ENCODE assay signal across 23 cellular contexts in the genomic region with DNA sequence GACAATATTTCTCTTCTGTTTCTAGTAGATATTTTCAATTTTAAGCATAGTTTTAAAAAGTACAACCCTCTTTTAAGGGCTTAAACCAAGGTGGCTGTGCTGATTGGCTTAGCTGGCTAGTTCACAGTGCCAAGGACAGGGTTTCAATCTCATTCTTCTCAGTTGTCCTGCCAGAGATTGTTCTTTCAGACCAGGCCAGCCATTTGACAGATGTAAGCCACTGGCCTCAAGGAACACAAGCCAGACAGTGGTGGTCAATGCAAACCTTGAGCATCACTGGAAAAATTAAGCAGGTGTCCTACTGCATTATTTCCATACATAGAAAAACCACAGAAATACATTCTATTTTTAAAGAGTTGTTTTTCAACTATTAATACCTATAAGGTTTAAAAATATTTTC. TPM values are rescaled to one million over a fixed set of nuclear protein-coding genes. Genes with fewer than 3 reads are reported as not detected.
A peak's percentile ranks its signal among the peaks of the same experiment; 100 is the strongest.
DNase-seq lines count a peak whose midpoint lies in the region; ATAC-seq lines count a peak whose summit lies in the region.
"Had no signal": no experiment of that assay in that cellular context is flagged by ENCODE, and none has a peak within 500 bp of the region (broad histone marks: within the 10 kb centered on the region; RNA-seq: fewer than 3 reads in every experiment).

No MANE protein-coding gene starts in this region.

- no peaks in the 10 kb centered on the region for H3K27me3 Mint-ChIP-seq in activated T-cell treated with anti-CD3 and anti-CD28 coated beads, Interleukin-2, amount 50 U/mL, for 72 hours (ENCODE audit: low read depth)
- H3K27me3 Mint-ChIP-seq in activated T-cell treated with anti-CD3 and anti-CD28 coated beads, Interleukin-2, amount 50 U/mL, for 24 hours: no peaks in the 10 kb centered on the region
- H3K27me3 Mint-ChIP-seq in effector memory CD8-positive, alpha-beta T cell: no peaks in the 10 kb centered on the region
- H3K27me3 Mint-ChIP-seq: naive thymus-derived CD4-positive, alpha-beta T cell; stimulated activated naive CD8-positive, alpha-beta T cell treated with anti-CD3 and anti-CD28 coated beads, Interleukin-15, Interleukin-2, amounts not matched to agents 100 ng/mL and 50 ng/mL, for 24 hours had no signal

- intact Hi-C loops in left colon (cut with DNase I, micrococcal nuclease): no loop called here

- no peak for ATAC-seq in activated T-cell treated with anti-CD3 and anti-CD28 coated beads, Interleukin-2, amount 50 U/mL, for 72 hours (replicated peaks in 1 of 2)
- ATAC-seq in GM21447 (IDR thresholded peaks at IDR 0.05; ENCODE audit: unreplicated experiment) (peak; percentile 50), HG02885 (IDR thresholded peaks at IDR 0.05; ENCODE audit: poor library complexity, unreplicated experiment) (peak; percentile 53), left colon (no peak)
- ATAC-seq in effector memory CD8-positive, alpha-beta T cell (replicated peaks): no peak
- ATAC-seq: activated naive CD4-positive, alpha-beta T cell treated with anti-CD3 and anti-CD28 coated beads, Interleukin-2, amount 50 U/mL, for 72 hours; naive thymus-derived CD4-positive, alpha-beta T cell; Right ventricle myocardium inferior had no signal

- peaks cover 7 to 13% of the 10 kb centered on the region in 2 donors for H3K36me3 Mint-ChIP-seq in activated T-cell treated with anti-CD3 and anti-CD28 coated beads, Interleukin-2, amount 50 U/mL, for 72 hours (ENCODE audit: insufficient read depth in 2 of 2)
- peaks cover 67% of the 10 kb centered on the region for H3K36me3 Mint-ChIP-seq in activated T-cell treated with anti-CD3 and anti-CD28 coated beads, Interleukin-2, amount 50 U/mL, for 24 hours (ENCODE audit: low read depth)
- H3K36me3 Mint-ChIP-seq in effector memory CD8-positive, alpha-beta T cell (ENCODE audit: insufficient read depth): peaks cover 35% of the 10 kb centered on the region

- H3K4me1 Mint-ChIP-seq in activated T-cell treated with anti-CD3 and anti-CD28 coated beads, Interleukin-2, amount 50 U/mL, for 72 hours (ENCODE audit: low read depth): peaks cover 37% of the 10 kb centered on the region
- H3K4me1 Mint-ChIP-seq in activated T-cell treated with anti-CD3 and anti-CD28 coated beads, Interleukin-2, amount 50 U/mL, for 24 hours (ENCODE audit: low read depth): peaks cover 60% of the 10 kb centered on the region
- peaks cover 16 to 53% of the 10 kb centered on the region in 2 donors for H3K4me1 Mint-ChIP-seq in effector memory CD8-positive, alpha-beta T cell (ENCODE audit: low read depth in 2 of 2)

- peak overlapping the region; percentile 33 for H3K27ac Mint-ChIP-seq in activated T-cell treated with anti-CD3 and anti-CD28 coated beads, Interleukin-2, amount 50 U/mL, for 72 hours
- H3K27ac Mint-ChIP-seq in activated T-cell treated with anti-CD3 and anti-CD28 coated beads, Interleukin-2, amount 50 U/mL, for 24 hours: no peak overlapping the region
- H3K27ac Mint-ChIP-seq in effector memory CD8-positive, alpha-beta T cell: no peak overlapping the region
- H3K27ac Mint-ChIP-seq: activated naive CD4-positive, alpha-beta T cell treated with anti-CD3 and anti-CD28 coated beads, Interleukin-2, amount 50 U/mL, for 72 hours; stimulated activated naive CD8-positive, alpha-beta T cell treated with anti-CD3 and anti-CD28 coated beads, Interleukin-15, Interleukin-2, amounts not matched to agents 100 ng/mL and 50 ng/mL, for 24 hours had no signal

- no peaks in the 10 kb centered on the region for H3K9me3 Mint-ChIP-seq in activated T-cell treated with anti-CD3 and anti-CD28 coated beads, Interleukin-2, amount 50 U/mL, for 72 hours
- H3K9me3 Mint-ChIP-seq in activated T-cell treated with anti-CD3 and anti-CD28 coated beads, Interleukin-2, amount 50 U/mL, for 24 hours: no peaks in the 10 kb centered on the region
- H3K9me3 Mint-ChIP-seq in effector memory CD8-positive, alpha-beta T cell: no peaks in the 10 kb centered on the region
- H3K9me3 Mint-ChIP-seq: activated naive CD4-positive, alpha-beta T cell treated with anti-CD3 and anti-CD28 coated beads, Interleukin-2, amount 50 U/mL, for 72 hours; naive thymus-derived CD4-positive, alpha-beta T cell; stimulated activated naive CD8-positive, alpha-beta T cell treated with anti-CD3 and anti-CD28 coated beads, Interleukin-15, Interleukin-2, amounts not matched to agents 100 ng/mL and 50 ng/mL, for 24 hours had no signal

- DNase-seq in activated T-cell treated with anti-CD3 and anti-CD28 coated beads, Interleukin-2, amount 50 U/mL, for 72 hours: no peak
- DNase-seq in activated T-cell treated with anti-CD3 and anti-CD28 coated beads, Interleukin-2, amount 50 U/mL, for 24 hours: no peak
- DNase-seq in germinal center (ENCODE audit: low spot score): peak; percentile 14
- no peak for DNase-seq in activated effector memory CD4-positive, alpha-beta T cell treated with anti-CD3 and anti-CD28 coated beads, Interleukin-2, amount 50 U/mL, for 16 hours
- no peak for DNase-seq in effector memory CD8-positive, alpha-beta T cell
- no peak for DNase-seq in left colon
- DNase-seq: activated CD4-positive, CD25-positive, alpha-beta regulatory T cell treated with anti-CD3 and anti-CD28 coated beads, Interleukin-2, amount 50 U/mL, for 72 hours; activated CD8-positive, alpha-beta memory T cell treated with anti-CD3 and anti-CD28 coated beads for 24 hours; aorta; caudate nucleus; DMS79 treated with DMSO at 0.1 percent for 48 hours; GOT3; KBM-7; naive thymus-derived CD4-positive, alpha-beta T cell; NCI-H1694; NCI-H774; OCI-M1; stimulated activated CD4-positive, alpha-beta T cell treated with anti-CD3 and anti-CD28 coated beads, Interleukin-4, amount 100 ng/mL, for 4 hours had no signal

- H3K4me3 Mint-ChIP-seq in activated T-cell treated with anti-CD3 and anti-CD28 coated beads, Interleukin-2, amount 50 U/mL, for 72 hours: no peak overlapping the region
- no peak overlapping the region for H3K4me3 Mint-ChIP-seq in activated T-cell treated with anti-CD3 and anti-CD28 coated beads, Interleukin-2, amount 50 U/mL, for 24 hours
- no peak overlapping the region for H3K4me3 Mint-ChIP-seq in effector memory CD8-positive, alpha-beta T cell
- H3K4me3 Mint-ChIP-seq: stimulated activated naive CD8-positive, alpha-beta T cell treated with anti-CD3 and anti-CD28 coated beads, Interleukin-15, Interleukin-2, amounts not matched to agents 100 ng/mL and 50 ng/mL, for 24 hours had no signal

RNA-seq across cellular contexts. Expression of a gene that starts 5.9 kb away (rescaled TPM):
- total RNA-seq in activated T-cell treated with anti-CD3 and anti-CD28 coated beads, Interleukin-2, amount 50 U/mL, for 72 hours: 10 to 100 TPM; 17.4 to 24.8 TPM
- 10 to 100 TPM; 72.3 to 74.2 TPM for total RNA-seq in left colon

RNA-seq across cellular contexts. Expression of a gene that starts 54.5 kb away (rescaled TPM):
- total RNA-seq in activated T-cell treated with anti-CD3 and anti-CD28 coated beads, Interleukin-2, amount 50 U/mL, for 72 hours: 10 to 100 TPM; 59.6 to 60.2 TPM
- total RNA-seq in left colon: 100 to 1,000 TPM; 173 to 190 TPM

Comparison
In these comparisons a context has a peak if more than half of its experiments do, and no peak if none do; other contexts are left out.
1. ATAC-seq: peak in GM21447 (single experiment) and HG02885 (single experiment); none in activated T-cell treated with anti-CD3 and anti-CD28 coated beads, Interleukin-2, amount 50 U/mL, for 72 hours (0 of 2), effector memory CD8-positive, alpha-beta T cell (single experiment) and left colon (single experiment).